Comparison of ENCODE assay signal across 9 cellular contexts in the genomic region with DNA sequence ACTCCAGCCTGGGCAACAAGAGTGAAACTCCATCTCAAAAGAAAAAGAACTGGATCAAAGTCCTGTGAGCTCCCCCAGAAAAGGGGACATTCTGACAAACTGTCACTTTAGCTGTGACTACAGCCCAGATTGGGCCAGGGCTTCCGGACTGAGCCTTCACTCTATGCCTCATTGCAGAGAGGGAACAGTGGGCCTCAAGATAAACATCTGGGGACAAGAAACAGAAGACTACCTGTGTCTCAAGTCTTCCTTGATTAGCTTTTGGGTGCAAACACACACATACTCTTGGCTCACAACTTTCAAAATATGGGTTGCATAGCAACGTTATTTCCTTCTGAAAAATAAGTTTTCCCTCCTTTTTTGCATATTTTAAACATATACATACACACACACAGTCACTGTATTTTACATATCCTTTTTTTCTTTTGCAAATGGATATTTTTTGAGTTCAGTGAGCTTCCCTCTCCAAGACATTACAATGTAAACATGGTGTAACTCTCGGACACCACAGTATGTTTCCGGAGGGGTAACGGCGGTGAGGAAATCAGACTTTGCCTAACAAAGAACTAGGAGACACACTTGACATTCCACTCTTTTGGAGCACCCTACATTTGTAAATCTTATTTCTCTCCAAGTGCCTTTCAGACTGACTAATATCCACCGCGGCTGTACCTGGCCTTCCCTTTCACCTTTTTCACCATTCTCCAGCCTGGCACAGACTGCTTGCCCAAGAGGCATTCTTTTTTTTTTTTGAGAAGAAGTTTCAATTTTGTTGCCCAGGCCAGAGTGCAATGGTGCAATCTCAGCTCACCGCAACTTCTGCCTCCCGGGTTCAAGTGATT. TPM values are rescaled to one million over a fixed set of nuclear protein-coding genes. Genes with fewer than 3 reads are reported as not detected.
DNase-seq lines count a peak whose midpoint lies in the region; ATAC-seq and TF ChIP-seq lines count a peak whose summit lies in the region.
"Had no signal": no experiment of that assay in that cellular context is flagged by ENCODE, and none has a peak within 500 bp of the region (broad histone marks: within the 10 kb centered on the region; RNA-seq: fewer than 3 reads in every experiment).

No MANE protein-coding gene starts in this region.

- H3K4me3 ChIP-seq in left ventricle myocardium inferior, result peak overlapping the region; percentile 86
- H3K4me3 ChIP-seq in iPS-18a (ENCODE audit: low read length), result peak overlapping the region; percentile 85
- H3K4me3 ChIP-seq in upper lobe of left lung, result peak overlapping the region in 3 of 4 donors; percentile 99 to 100 (median 99)

- H3K27ac ChIP-seq in left ventricle myocardium inferior (replicated peaks) (peak overlapping the region; percentile 96), iPS-18a (ENCODE audit: low read length) (peak overlapping the region; percentile 41), upper lobe of left lung (peak overlapping the region; percentile 88 to 98 (median 91))

- H3K36me3 Mint-ChIP-seq in activated B cell treated with CpG ODN at 0.5 μM for 24 hours (ENCODE audit: low read depth), result no peaks in the 10 kb centered on the region

- no peaks in the 10 kb centered on the region for H3K36me3 ChIP-seq in left ventricle myocardium inferior
- H3K36me3 ChIP-seq in iPS-18a (ENCODE audit: control insufficient read depth, low read depth, low read length), result no peaks in the 10 kb centered on the region
- no peaks in the 10 kb centered on the region for H3K36me3 ChIP-seq in upper lobe of left lung

- DNase-seq in left ventricle myocardium inferior (no peak), left cardiac atrium (no peak), activated B cell treated with CpG ODN at 0.5 μM for 24 hours (no peak), upper lobe of left lung (peak in 1 of 2 donors; percentile 83), NCI-H524 treated with DMSO at 0.1 percent for 48 hours (lab: John Stamatoyannopoulos, UW) (no peak), D341Med (ENCODE audit: low spot score) (no peak)
- DNase-seq: DMS153 had no signal

- peak overlapping the region; percentile 57 for H3K27ac Mint-ChIP-seq in activated B cell treated with CpG ODN at 0.5 μM for 24 hours

- CTCF ChIA-PET in activated B cell treated with CpG ODN at 0.5 μM for 24 hours (lab: Charles Lee), result interaction anchor here (1.4 kb wide), 1 partner anchor 88 kb away, joined by 3 read pairs; no protein-coding TSS in a partner anchor

- no peak for TF ChIP-seq POLR2A in upper lobe of left lung (IDR thresholded peaks at IDR 0.05)

- H3K4me1 Mint-ChIP-seq in activated B cell treated with CpG ODN at 0.5 μM for 24 hours, result peaks cover 73% of the 10 kb centered on the region

- intact Hi-C loops in left ventricle myocardium inferior (cut with micrococcal nuclease) (no loop called here), left cardiac atrium (cut with DNase I) (no loop called here), activated B cell treated with CpG ODN at 0.5 μM for 24 hours (cut with micrococcal nuclease) (loop anchor here (5.0 kb wide), 1 partner anchor 35 kb away; no protein-coding TSS in a partner anchor)

- no peaks in the 10 kb centered on the region for H3K9me3 Mint-ChIP-seq in activated B cell treated with CpG ODN at 0.5 μM for 24 hours

- no peak for ATAC-seq in left cardiac atrium
- no peak for ATAC-seq in activated B cell treated with CpG ODN at 0.5 μM for 24 hours (ENCODE audit: low read depth)
- ATAC-seq in upper lobe of left lung (ENCODE audit: low FRiP score in 2 of 2), result peak in 1 of 2 donors; percentile 67
- ATAC-seq in HG02938 (IDR thresholded peaks at IDR 0.05; ENCODE audit: unreplicated experiment), result no peak

- H3K4me1 ChIP-seq in left ventricle myocardium inferior (peaks cover 87% of the 10 kb centered on the region), iPS-18a (ENCODE audit: control insufficient read depth, low read depth, low read length) (peaks cover 21% of the 10 kb centered on the region), upper lobe of left lung (peaks cover 61 to 81% (median 76%) of the 10 kb centered on the region in 4 donors)

- no peaks in the 10 kb centered on the region for H3K27me3 ChIP-seq in left ventricle myocardium inferior (ENCODE audit: low read depth)
- H3K27me3 ChIP-seq in iPS-18a (ENCODE audit: control insufficient read depth, insufficient read depth, low read length), result no peaks in the 10 kb centered on the region
- no peaks in the 10 kb centered on the region for H3K27me3 ChIP-seq in upper lobe of left lung

- POLR2A ChIA-PET in activated B cell treated with CpG ODN at 0.5 μM for 24 hours (lab: Charles Lee), result interaction anchor here (0.6 kb wide), 1 partner anchor 109 kb away, joined by 3 read pairs; no protein-coding TSS in a partner anchor

- no peaks in the 10 kb centered on the region for H3K27me3 Mint-ChIP-seq in activated B cell treated with CpG ODN at 0.5 μM for 24 hours

- H3K4me3 Mint-ChIP-seq in activated B cell treated with CpG ODN at 0.5 μM for 24 hours, result peak overlapping the region; percentile 35

- no peaks in the 10 kb centered on the region for H3K9me3 ChIP-seq in left ventricle myocardium inferior (replicated peaks)
- no peaks in the 10 kb centered on the region for H3K9me3 ChIP-seq in iPS-18a (ENCODE audit: control insufficient read depth, low read depth, low read length)
- no peaks in the 10 kb centered on the region for H3K9me3 ChIP-seq in upper lobe of left lung

- 16 to 30% methylated on average over 10 of the region's 10 CpGs for WGBS in upper lobe of left lung, 2 donors

- peak overlapping the region; percentile 43 for H3K9ac ChIP-seq in iPS-18a (ENCODE audit: low read length)

- TF ChIP-seq CTCF in left ventricle myocardium inferior (IDR thresholded peaks at IDR 0.05; ENCODE audit: borderline replicate concordance) (no peak), activated B cell treated with CpG ODN at 0.5 μM for 24 hours (IDR thresholded peaks at IDR 0.05) (no peak), upper lobe of left lung (IDR thresholded peaks at IDR 0.05) (no peak)

- peak in 1 of 4 donors; percentile 54 for TF ChIP-seq EP300 in upper lobe of left lung (IDR thresholded peaks at IDR 0.05)

RNA-seq across cellular contexts. Expression of a gene that starts 3.5 kb away (rescaled TPM):
- total RNA-seq in left ventricle myocardium inferior (32.1 TPM), left cardiac atrium (10 to 100 TPM; 91.0 to 92.4 TPM), activated B cell treated with CpG ODN at 0.5 μM for 24 hours (154 TPM in 2 replicates), upper lobe of left lung (100 to 1,000 TPM; 402 to 605 (median 482) TPM)

Comparison
In these comparisons a context has a peak if more than half of its experiments do, and no peak if none do; other contexts are left out.
1. H3K27ac ChIP-seq: peak in every context shown above with its lines; median percentile 96 in left ventricle myocardium inferior; 91 in upper lobe of left lung; 41 in iPS-18a.